16 cellular contexts compared by ENCODE assay signal in the genomic region with DNA sequence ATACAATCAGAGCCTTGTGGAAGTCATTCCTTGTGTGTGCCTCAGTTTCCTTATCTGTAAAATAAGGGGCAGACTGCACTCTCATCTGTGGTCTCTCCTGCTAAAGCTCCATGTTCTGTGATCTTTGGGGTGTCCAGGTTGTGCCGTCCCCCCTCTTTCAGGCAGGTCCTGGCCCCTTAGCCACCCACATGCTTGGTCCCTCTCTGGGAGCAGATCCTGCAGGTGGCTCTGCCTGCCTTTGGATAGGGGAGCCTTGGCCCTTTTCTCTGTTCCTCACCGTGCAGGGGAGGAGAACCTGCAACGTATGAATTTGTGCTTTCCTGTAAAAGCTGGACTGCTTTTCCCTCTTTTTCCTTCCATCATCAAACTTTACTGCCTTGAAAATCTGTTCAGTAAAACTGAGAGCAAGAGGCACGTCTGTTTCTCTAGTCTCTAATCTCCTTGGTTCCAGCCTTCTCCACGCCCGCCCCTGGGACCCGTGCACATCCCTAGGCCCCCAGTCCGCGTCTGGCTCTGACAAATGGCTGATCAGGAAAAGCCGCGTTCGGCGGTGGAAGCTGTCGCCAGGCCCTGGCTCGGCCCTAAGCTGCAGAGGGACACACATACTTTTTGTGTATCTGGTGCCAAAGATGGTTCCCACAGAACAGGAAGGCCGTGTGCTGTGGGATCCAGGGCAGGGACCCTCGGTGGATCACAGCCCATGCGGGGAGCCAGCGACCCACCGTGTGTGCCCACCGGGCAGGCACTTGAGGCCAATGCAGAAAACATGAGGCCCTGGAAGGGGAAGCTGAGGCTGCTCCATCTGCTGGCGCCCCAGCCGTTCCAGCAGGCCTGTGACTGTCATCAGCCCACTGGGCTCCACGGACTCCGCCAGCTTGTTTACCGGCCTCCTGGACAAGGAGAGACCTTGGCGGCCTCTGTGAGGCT. TPM values are rescaled to one million over a fixed set of nuclear protein-coding genes. Genes with fewer than 3 reads are reported as not detected.
A peak's percentile ranks its signal among the peaks of the same experiment; 100 is the strongest.
DNase-seq lines count a peak whose midpoint lies in the region; ATAC-seq and TF ChIP-seq lines count a peak whose summit lies in the region.
"Had no signal": no experiment of that assay in that cellular context is flagged by ENCODE, and none has a peak within 500 bp of the region (broad histone marks: within the 10 kb centered on the region; RNA-seq: fewer than 3 reads in every experiment).

No MANE protein-coding gene starts in this region.

- DNase-seq in D341Med (ENCODE audit: low spot score) (peak; percentile 47), IMR-90 (no peak), Right ventricle myocardium superior (peak; percentile 45), AG20443 (ENCODE audit: low spot score) (no peak), mucosa of descending colon (no peak), NCI-H2227 (lab: John Stamatoyannopoulos, UW; ENCODE audit: unreplicated experiment) (no peak)
- DNase-seq: activated T-cell treated with anti-CD3 and anti-CD28 coated beads, Interleukin-2, amount 50 U/mL, for 72 hours; effector CD8-positive, alpha-beta T cell; EL; foreskin melanocyte; natural killer cell; NCI-H1694 treated with DMSO at 0.1 percent for 48 hours had no signal

- intact Hi-C loops in IMR-90 (cut with micrococcal nuclease) (no loop called here), Right ventricle myocardium superior (cut with DNase I) (no loop called here), mucosa of descending colon (cut with DNase I, micrococcal nuclease) (no loop called here)

- in situ Hi-C loops in IMR-90 (cut with MboI; ENCODE audit: low sequenced_read_pairs) = no loop called here

- no peak for TF ChIP-seq POLR2A in IMR-90 (IDR thresholded peaks at IDR 0.05; ENCODE audit: low read depth, low read length)

- H3K56ac ChIP-seq in IMR-90 (ENCODE audit: extremely low read depth, insufficient read depth, low read length) = no peak overlapping the region

- POLR2A ChIA-PET in IMR-90 (lab: Charles Lee; ENCODE audit: unreplicated experiment) = no interaction called here

- no peak overlapping the region for H3K18ac ChIP-seq in IMR-90 (ENCODE audit: low read depth, low read length)

- H3K79me1 ChIP-seq in IMR-90 (ENCODE audit: low read depth in 1 of 2, low read length in 2 of 2) = peaks cover 0 to 8% of the 10 kb centered on the region in 2 experiments; a peak in 1 of 4 replicates

- dilution Hi-C loops in IMR-90 (cut with HindIII; ENCODE audit: low sequenced_read_pairs, unreplicated experiment) = no loop called here

- no peak overlapping the region for H2BK5ac ChIP-seq in IMR-90 (ENCODE audit: low read depth, low read length, poor library complexity, severe bottlenecking)

- H3K4me1 ChIP-seq in IMR-90 (ENCODE audit: control insufficient read depth, insufficient read depth, low read length) (peaks cover 13% of the 10 kb centered on the region), mesodermal cell (ENCODE audit: control insufficient read depth, insufficient read depth, low read length, poor library complexity, severe bottlenecking) (peaks cover 37% of the 10 kb centered on the region), mucosa of descending colon (ENCODE audit: low read depth) (no peaks in the 10 kb centered on the region)

- no peak overlapping the region for H4K8ac ChIP-seq in IMR-90 (ENCODE audit: low read depth in 2 of 2, low read length in 2 of 2)

- H3K14ac ChIP-seq in IMR-90 (replicated peaks; ENCODE audit: low read depth, low read length) = no peak overlapping the region

- peak overlapping the region; percentile 95; the same call in 1 of the 2 replicates for H2BK120ac ChIP-seq in IMR-90 (ENCODE audit: low read depth, low read length)

- no peak overlapping the region for H3K4me2 ChIP-seq in IMR-90 (ENCODE audit: low read depth, low read length)

- BruUV-seq in IMR-90 (replicated peaks; lab: Mats Ljungman, UMichigan) = no TSS peak

- H3K27ac ChIP-seq in IMR-90 (ENCODE audit: insufficient read depth, low read length) (no peak overlapping the region), mesodermal cell (ENCODE audit: low read depth, low read length, severe bottlenecking) (peak overlapping the region; percentile 26)
- H3K27ac ChIP-seq: BLaER1 treated with 17β-estradiol and CSF1 and Interleukin-3, amounts not matched to agents 10 nM and 100 nM had no signal

- H2AK9ac ChIP-seq in IMR-90 (replicated peaks; ENCODE audit: low read depth, low read length, poor library complexity) = peak overlapping the region; percentile 51

- no peak for TF ChIP-seq CTCF in IMR-90 (conservative IDR thresholded peaks at IDR 0.05; ENCODE audit: low read depth, low read length)
- TF ChIP-seq CTCF in mucosa of descending colon (IDR thresholded peaks at IDR 0.05) = no peak

- H4K5ac ChIP-seq in IMR-90 (ENCODE audit: low read depth, low read length) = no peak overlapping the region

- peak overlapping the region; percentile 26; the same call in 1 of the 3 replicates for H2BK15ac ChIP-seq in IMR-90 (ENCODE audit: low read depth, low read length)

- H3K9me3 ChIP-seq in IMR-90 (ENCODE audit: control insufficient read depth, insufficient read depth, low read length) (0 out of 2 replicates have a peak, but pooled peaks cover 2% of the 10 kb centered on the region), mesodermal cell (ENCODE audit: control insufficient read depth, low read length) (peaks cover 5% of the 10 kb centered on the region), mucosa of descending colon (no peaks in the 10 kb centered on the region)

- peak overlapping the region; percentile 46 for H2AFZ ChIP-seq in IMR-90 (replicated peaks; ENCODE audit: low read length, poor library complexity)

- no peak overlapping the region for H3K4me3 ChIP-seq in IMR-90 (ENCODE audit: insufficient read depth, low read depth, low read length)
- H3K4me3 ChIP-seq in mesodermal cell (ENCODE audit: extremely low read depth, insufficient read depth, low read length, poor library complexity, severe bottlenecking) = no peak overlapping the region
- no peak overlapping the region for H3K4me3 ChIP-seq in mucosa of descending colon
- H3K4me3 ChIP-seq: BLaER1 treated with 17β-estradiol and CSF1 and Interleukin-3, amounts not matched to agents 10 nM and 100 nM had no signal

- 62% methylated on average over 22 of the region's 27 CpGs; no CpG with 5 or more reads in 1 of the 2 experiments for WGBS in IMR-90 (ENCODE audit: extremely low coverage in 2 of 2, insufficient read length in 1 of 2), 2 experiments
- 89 to 91% methylated on average over 19 to 27 of the region's 27 CpGs for whole genome bisulfite sequencing in mesodermal cell (ENCODE audit: insufficient coverage in 2 of 2), 2 experiments

- H2AK5ac ChIP-seq in IMR-90 (ENCODE audit: low read depth, low read length) = peak overlapping the region; percentile 31; the same call in 1 of the 2 replicates

- no peaks in the 10 kb centered on the region for H3K36me3 ChIP-seq in IMR-90 (ENCODE audit: control insufficient read depth, insufficient read depth, low read length)
- H3K36me3 ChIP-seq in mesodermal cell (ENCODE audit: control insufficient read depth, insufficient read depth, low read length) = no peaks in the 10 kb centered on the region
- H3K36me3 ChIP-seq in mucosa of descending colon (ENCODE audit: low read depth) = no peaks in the 10 kb centered on the region
- H3K36me3 ChIP-seq: BLaER1 treated with 17β-estradiol and CSF1 and Interleukin-3, amounts not matched to agents 10 nM and 100 nM had no signal

- H3K27me3 ChIP-seq in IMR-90 (ENCODE audit: control insufficient read depth, insufficient read depth, low read length) = no peaks in the 10 kb centered on the region
- H3K27me3 ChIP-seq: BLaER1 treated with 17β-estradiol and CSF1 and Interleukin-3, amounts not matched to agents 10 nM and 100 nM had no signal

- CTCF ChIA-PET in IMR-90 (lab: Yijun Ruan, JAX) = no interaction called here

- H4K91ac ChIP-seq in IMR-90 (ENCODE audit: insufficient read depth, low read depth, low read length) = peak overlapping the region; percentile 9

- peaks cover 10% of the 10 kb centered on the region for H3K9me1 ChIP-seq in IMR-90 (ENCODE audit: insufficient read depth, low read length)

- H3K23ac ChIP-seq in IMR-90 (ENCODE audit: low read depth, low read length) = no peak overlapping the region

- TF ChIP-seq RAD21 in IMR-90 (IDR thresholded peaks at IDR 0.05; ENCODE audit: low read length) = no peak

- no peak overlapping the region for H3K9ac ChIP-seq in IMR-90 (ENCODE audit: low read depth, low read length)

- H3K4ac ChIP-seq in IMR-90 (ENCODE audit: low read depth, low read length) = peak overlapping the region; percentile 73; the same call in 1 of the 2 replicates

- ATAC-seq in IMR-90 (ENCODE audit: low read depth) (no peak), Right ventricle myocardium superior (ENCODE audit: poor library complexity) (peak; percentile 57), HG03175 (IDR thresholded peaks at IDR 0.05; ENCODE audit: unreplicated experiment) (no peak), mucosa of descending colon (no peak)
- ATAC-seq: activated T-cell treated with anti-CD3 and anti-CD28 coated beads, Interleukin-2, amount 50 U/mL, for 72 hours; natural killer cell had no signal

- peak overlapping the region; percentile 45 for H2BK20ac ChIP-seq in IMR-90 (ENCODE audit: low read depth, low read length)

- H4K20me1 ChIP-seq in IMR-90 (ENCODE audit: insufficient read depth, low read length) = no peaks in the 10 kb centered on the region; the same call in 1 of the 2 replicates
- H4K20me1 ChIP-seq: BLaER1 treated with 17β-estradiol and CSF1 and Interleukin-3, amounts not matched to agents 10 nM and 100 nM had no signal

TF ChIP-seq in IMR-90, 13 proteins besides CTCF, POLR2A, EP300 and RAD21 (continues in another document):
- TF ChIP-seq MAFK (IDR thresholded peaks at IDR 0.05; ENCODE audit: low read depth, low read length) (no peak), FOS (IDR thresholded peaks at IDR 0.05; ENCODE audit: low read depth, low read length) (no peak), MXI1 (IDR thresholded peaks at IDR 0.05; ENCODE audit: borderline replicate concordance, low read depth, low read length) (no peak), NFE2L2 (IDR thresholded peaks at IDR 0.05; ENCODE audit: low read depth, low read length) (no peak), RFX5 (IDR thresholded peaks at IDR 0.05; ENCODE audit: low read depth, low read length) (no peak), CEBPB (IDR thresholded peaks at IDR 0.05; ENCODE audit: low read depth, low read length) (no peak), MAZ (IDR thresholded peaks at IDR 0.05; ENCODE audit: borderline replicate concordance, low read depth, low read length) (no peak)

RNA-seq across cellular contexts. Expression of a gene that starts 43.4 kb away (rescaled TPM):
- total RNA-seq in IMR-90 (2012; rRNA removed) (19.2 and 21.1 TPM in 2 replicates), Right ventricle myocardium superior (12.7 TPM), mucosa of descending colon (10 to 100 TPM in 2 of 3 donors, 1 to 10 TPM in 1; 8.6 to 62.3 (median 22.2) TPM)
- polyA plus RNA-seq in IMR-90 (2012; rRNA removed) = 154 and 173 TPM in 2 replicates
- polyA plus RNA-seq in IMR-90 (2012; cell fraction: cytosol; rRNA removed) = 95.5 and 194 TPM in 2 replicates
- polyA plus RNA-seq in IMR-90 (2012; cell fraction: nucleus; rRNA removed; ENCODE audit: low replicate concordance) = 391 and 419 TPM in 2 replicates
- polyA plus RNA-seq in mesodermal cell (2013, experiment 1 of 2) = 366 TPM
- 331 TPM for polyA plus RNA-seq in mesodermal cell (2013, experiment 2 of 2)
- total RNA-seq: SK-MEL-5 had no signal

Comparison
In these comparisons a context has a peak if more than half of its experiments do, and no peak if none do; other contexts are left out.
1. DNase-seq: peak in D341Med (single experiment) and Right ventricle myocardium superior (single experiment); none in IMR-90 (single experiment), AG20443 (single experiment), mucosa of descending colon (0 of 3) and NCI-H2227 (single experiment).